Comparison of ENCODE assay signal across 8 cellular contexts in the genomic region with DNA sequence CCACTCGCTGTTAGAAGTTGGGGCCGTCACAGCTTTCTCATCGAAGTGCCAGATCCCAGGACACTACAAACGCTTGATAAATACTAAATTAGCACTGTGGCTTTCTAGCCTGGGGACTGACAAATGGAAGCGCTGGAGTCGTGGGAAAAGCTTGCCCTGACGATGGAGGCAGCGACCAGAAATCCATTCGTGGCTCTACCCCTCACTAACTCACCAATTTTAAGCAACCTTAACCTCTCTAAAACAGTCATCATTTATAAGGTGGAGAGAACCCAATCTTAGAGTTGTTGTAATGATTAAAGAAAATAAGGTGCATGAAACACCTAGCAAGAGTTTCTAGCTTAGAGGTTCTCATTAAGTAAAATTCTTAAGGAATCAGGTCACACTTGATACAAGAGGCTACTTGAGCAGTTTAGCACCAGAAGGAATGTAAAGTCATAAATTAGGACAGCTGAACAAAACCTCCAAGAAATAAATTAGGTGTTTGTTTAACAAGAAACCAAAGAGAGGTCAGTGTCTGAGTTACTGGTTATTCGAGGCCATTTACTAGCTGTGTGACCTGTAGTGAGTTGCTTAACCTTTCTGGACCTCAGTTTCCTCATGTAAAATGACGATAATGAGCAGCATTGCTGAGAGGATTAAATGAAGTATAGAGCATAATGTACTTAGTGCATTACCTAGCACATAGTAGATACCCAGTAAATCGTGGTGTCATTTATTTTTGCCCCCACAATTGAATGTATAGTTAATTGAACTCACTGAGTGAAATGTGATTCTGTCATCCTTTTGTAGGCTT. TPM values are rescaled to one million over a fixed set of nuclear protein-coding genes. Genes with fewer than 3 reads are reported as not detected.
DNase-seq lines count a peak whose midpoint lies in the region; FAIRE-seq and TF ChIP-seq lines count a peak whose summit lies in the region.

No MANE protein-coding gene starts in this region.

- WGBS in esophagus, 2 donors, result 11 to 15% methylated on average over 12 of the region's 12 CpGs

- no peaks in the 10 kb centered on the region for H3K27me3 ChIP-seq in DOHH2 (ENCODE audit: control insufficient read depth, low read length)
- H3K27me3 ChIP-seq in esophagus (ENCODE audit: control insufficient read depth in 1 of 2, insufficient read depth in 2 of 2, low read length in 2 of 2), result no peaks in the 10 kb centered on the region

- H3K79me2 ChIP-seq in DOHH2 (ENCODE audit: control insufficient read depth, low read length), result peaks cover 41% of the 10 kb centered on the region

- TF ChIP-seq POLR2A in H54 (IDR thresholded peaks at IDR 0.05; ENCODE audit: low read depth, low read length), result no peak

- peak; percentile 21 for DNase-seq in RWPE1 (ENCODE audit: low spot score)
- peak; percentile 21 for DNase-seq in pons (ENCODE audit: low spot score)
- no peak for DNase-seq in NCI-H2227 treated with DMSO at 0.1 percent for 48 hours (lab: John Stamatoyannopoulos, UW)
- no peak for DNase-seq in H54 (ENCODE audit: insufficient read length, low spot score)
- DNase-seq in GM03348 (ENCODE audit: low spot score), result no peak
- no peak for DNase-seq in DMS153 treated with DMSO at 0.1 percent for 48 hours (lab: John Stamatoyannopoulos, UW; ENCODE audit: unreplicated experiment)

- POLR2A ChIA-PET in RWPE1 (lab: Yijun Ruan, JAX; ENCODE audit: low non-redundant PET), result interaction anchor here (0.5 to 3.4 kb wide), 5 partner anchors 10 to 97 kb away, joined by 3 to 28 read pairs (median 5); no protein-coding TSS in a partner anchor

- H3K9me3 ChIP-seq in DOHH2 (ENCODE audit: control insufficient read depth, insufficient read depth, low read length) (no peaks in the 10 kb centered on the region), esophagus (ENCODE audit: control insufficient read depth in 2 of 2, insufficient read depth in 1 of 2, low read depth in 1 of 2, low read length in 1 of 2) (no peaks in the 10 kb centered on the region)

- TF ChIP-seq CTCF in DOHH2 (IDR thresholded peaks at IDR 0.05; ENCODE audit: low read depth, low read length, poor library complexity, severe bottlenecking) (no peak), RWPE1 (conservative IDR thresholded peaks at IDR 0.05; ENCODE audit: low read depth) (no peak)

- H3K9me2 ChIP-seq in DOHH2 (replicated peaks; ENCODE audit: control insufficient read depth, low read length), result no peaks in the 10 kb centered on the region

- peaks cover 24% of the 10 kb centered on the region for H3K36me3 ChIP-seq in DOHH2 (ENCODE audit: control insufficient read depth, low read length)
- H3K36me3 ChIP-seq in esophagus (ENCODE audit: control insufficient read depth in 2 of 2, insufficient read depth in 2 of 2, low read length in 1 of 2), result no peaks in the 10 kb centered on the region

- H3K4me2 ChIP-seq in DOHH2 (ENCODE audit: low read length), result peak overlapping the region; percentile 93

- FAIRE-seq in H54 (lab: Jason Lieb, UNC), result no peak

- CTCF ChIA-PET in RWPE1 (lab: Yijun Ruan, JAX), result interaction anchor here (0.5 to 6.4 kb wide), 22 partner anchors 10 to 474 kb away, joined by 3 to 89 read pairs (median 4); no protein-coding TSS in a partner anchor

- H3K4me3 ChIP-seq in DOHH2 (ENCODE audit: low read length) (peak overlapping the region; percentile 89), esophagus (ENCODE audit: low read depth in 1 of 2, low read length in 2 of 2) (peak overlapping the region; percentile 83 to 92)

- H3K4me1 ChIP-seq in DOHH2 (ENCODE audit: control insufficient read depth, low read length) (peaks cover 26% of the 10 kb centered on the region), esophagus (ENCODE audit: control insufficient read depth in 2 of 2, insufficient read depth in 2 of 2, low read length in 1 of 2) (no peaks in the 10 kb centered on the region)

- H3K27ac ChIP-seq in DOHH2 (ENCODE audit: low read depth, low read length) (peak overlapping the region; percentile 92), RWPE1 (peak overlapping the region; percentile 98), esophagus (ENCODE audit: low read depth in 2 of 2, low read length in 1 of 2) (peak overlapping the region; percentile 97 to 98)

- H4K20me1 ChIP-seq in DOHH2 (ENCODE audit: control insufficient read depth, insufficient read depth, low read depth, low read length), result peaks cover 6% of the 10 kb centered on the region; the same call in 1 of the 2 replicates

- H3F3A ChIP-seq in DOHH2 (ENCODE audit: control insufficient read depth, insufficient read depth), result peaks cover 9% of the 10 kb centered on the region

RNA-seq across cellular contexts. Expression of gene ELK4, which starts 0.8 kb away (rescaled TPM):
- polyA plus RNA-seq in esophagus, result 1 to 10 TPM; 4.0 to 4.2 TPM

RNA-seq across cellular contexts. Expression of gene SLC45A3, which starts 47.7 kb away (rescaled TPM):
- 1 to 10 TPM in 1 of 2 donors, under 1 TPM in 1; 0.88 to 1.1 TPM for polyA plus RNA-seq in esophagus

Comparison
In these comparisons a context has a peak if more than half of its experiments do, and no peak if none do; other contexts are left out.
1. DNase-seq: peak in RWPE1 (single experiment) and pons (single experiment); none in NCI-H2227 treated with DMSO at 0.1 percent for 48 hours (single experiment), H54 (single experiment), GM03348 (single experiment) and DMS153 treated with DMSO at 0.1 percent for 48 hours (single experiment).
2. Peak in every context shown above with its lines, with median percentiles within 50 percentile points of each other: H3K27ac ChIP-seq.